21 cellular contexts compared by ENCODE assay signal in the genomic region with DNA sequence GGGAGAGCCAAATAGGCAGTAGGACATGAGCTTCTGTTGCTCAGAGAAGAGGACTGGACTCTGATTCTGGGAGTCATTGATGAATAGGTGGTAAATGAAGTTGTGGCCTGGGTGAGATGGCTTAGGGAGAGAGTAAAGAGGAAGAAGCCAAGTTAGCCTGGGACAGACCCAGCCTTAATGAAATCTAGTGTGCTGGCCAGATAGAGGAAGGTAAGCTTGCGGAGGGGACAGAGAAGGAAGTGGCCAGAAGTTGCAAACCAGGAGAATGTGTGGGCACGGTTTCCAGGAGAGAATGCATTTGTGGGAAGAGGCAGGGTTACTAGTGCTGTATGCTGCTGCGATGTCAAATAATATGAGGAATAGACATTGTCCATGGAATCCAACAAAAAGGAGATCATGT.
DNase-seq lines count a peak whose midpoint lies in the region; ATAC-seq, FAIRE-seq and TF ChIP-seq lines count a peak whose summit lies in the region.
"Had no signal": no experiment of that assay in that cellular context is flagged by ENCODE, and none has a peak within 500 bp of the region (broad histone marks: within the 10 kb centered on the region; RNA-seq: fewer than 3 reads in every experiment).

No MANE protein-coding gene starts in this region.

- TF ChIP-seq POLR2A in right lobe of liver (IDR thresholded peaks at IDR 0.05) (no peak), HepG2 (IDR thresholded peaks at IDR 0.05; ENCODE audit: insufficient read depth in 1 of 2, low read depth in 2 of 2, low read length in 2 of 2) (no peak)

- BruUV-seq in HepG2 (replicated peaks; lab: Mats Ljungman, UMichigan) = no TSS peak

- no peaks in the 10 kb centered on the region for H3K27me3 ChIP-seq in right lobe of liver
- H3K27me3 ChIP-seq in HepG2 (ENCODE audit: control insufficient read depth in 1 of 2, insufficient read depth in 2 of 2, low read length in 2 of 2) = no peaks in the 10 kb centered on the region
- peaks cover 0 to 9% of the 10 kb centered on the region in 2 donors for H3K27me3 ChIP-seq in left lung
- 0 out of 2 replicates have a peak, but pooled peaks cover 5% of the 10 kb centered on the region for H3K27me3 ChIP-seq in HAP-1 (ENCODE audit: low read depth)

- no peaks in the 10 kb centered on the region for H3K9me3 Mint-ChIP-seq in activated CD8-positive, alpha-beta T cell treated with anti-CD3 and anti-CD28 coated beads for 36 hours

- no peak for TF ChIP-seq RAD21 in HepG2 (CRISPR knock-in tag; IDR thresholded peaks at IDR 0.05)

- no peak overlapping the region for H3K4me3 Mint-ChIP-seq in activated CD8-positive, alpha-beta T cell treated with anti-CD3 and anti-CD28 coated beads for 36 hours
- H3K4me3 Mint-ChIP-seq: B cell; CD4-positive, alpha-beta memory T cell; H9; IgD-negative memory B cell had no signal

- no peak overlapping the region for H3K27ac Mint-ChIP-seq in activated CD8-positive, alpha-beta T cell treated with anti-CD3 and anti-CD28 coated beads for 36 hours
- H3K27ac Mint-ChIP-seq: B cell; CD4-positive, alpha-beta memory T cell; H9; IgD-negative memory B cell had no signal

- in situ Hi-C loops in HepG2 (cut with HindIII; ENCODE audit: extremely low pct_ligation_motif_present, low pct_unique_long_range_greater_than_20kb) (no loop called here), HAP-1 (cut with MboI; ENCODE audit: low sequenced_read_pairs) (no loop called here)

- no peak for DNase-seq in right lobe of liver
- DNase-seq in HepG2 (ENCODE audit: low spot score) = no peak
- no peak for DNase-seq in left lung
- peak; percentile 51 for DNase-seq in pons (ENCODE audit: low spot score)
- DNase-seq in hippocampal formation (lab: John Stamatoyannopoulos, UW) = no peak
- no peak for DNase-seq in activated CD8-positive, alpha-beta T cell treated with anti-CD3 and anti-CD28 coated beads for 36 hours
- no peak for DNase-seq in HAP-1 (ENCODE audit: low spot score in 2 of 2)
- DNase-seq: ACHN; C1 segment of cervical spinal cord; CD4-positive, alpha-beta memory T cell; DMS153; DMS79 treated with DMSO at 0.1 percent for 48 hours; EL; GOT3; H9 had no signal

- no peaks in the 10 kb centered on the region for H4K20me1 ChIP-seq in HepG2 (ENCODE audit: insufficient read depth, low read length)

- no peak overlapping the region for H3K27ac ChIP-seq in right lobe of liver
- H3K27ac ChIP-seq in HepG2 (ENCODE audit: extremely low read length, insufficient read depth, low read length) = no peak overlapping the region
- H3K27ac ChIP-seq in left lung = peak overlapping the region in 1 of 2 donors; percentile 48

- no peak overlapping the region for H3K4me2 ChIP-seq in HepG2 (ENCODE audit: low read depth, low read length)

- 35% methylated on average over 3 of the region's 3 CpGs for WGBS in right lobe of liver (ENCODE audit: insufficient coverage, low coverage, low lambda C conversion rate, missing lambda C conversion rate)
- 7% methylated on average over 3 of the region's 3 CpGs for WGBS in HepG2 (ENCODE audit: low lambda C conversion rate)

- H3K79me2 ChIP-seq in HepG2 (ENCODE audit: insufficient read depth, low read length) = no peaks in the 10 kb centered on the region

- ATAC-seq in right lobe of liver = peak; percentile 49 to 71 (median 52)
- no peak for ATAC-seq in HepG2
- peak; percentile 41 for ATAC-seq in left lung
- no peak for ATAC-seq in activated CD8-positive, alpha-beta T cell treated with anti-CD3 and anti-CD28 coated beads for 36 hours

- H3K4me1 Mint-ChIP-seq in activated CD8-positive, alpha-beta T cell treated with anti-CD3 and anti-CD28 coated beads for 36 hours (ENCODE audit: low read depth) = no peaks in the 10 kb centered on the region
- H3K4me1 Mint-ChIP-seq: CD4-positive, alpha-beta memory T cell had no signal

- CTCF ChIA-PET in HepG2 (lab: Yijun Ruan, JAX; ENCODE audit: low intra/inter-chr PET ratio, low total read pairs) = no interaction called here
- CTCF ChIA-PET in activated CD8-positive, alpha-beta T cell treated with anti-CD3 and anti-CD28 coated beads for 36 hours (lab: Charles Lee) = interaction anchor here (2.0 kb wide), 1 partner anchor 22 kb away, joined by 10 read pairs; no protein-coding TSS in a partner anchor

- H3K9me3 ChIP-seq in right lobe of liver (no peaks in the 10 kb centered on the region), HepG2 (ENCODE audit: low read length) (no peaks in the 10 kb centered on the region), left lung (no peaks in the 10 kb centered on the region), HAP-1 (0 out of 2 replicates have a peak, but pooled peaks cover 4% of the 10 kb centered on the region)

- H3K4me3 ChIP-seq in right lobe of liver = no peak overlapping the region
- no peak overlapping the region for H3K4me3 ChIP-seq in HepG2 (replicated peaks in 1 of 3; ENCODE audit: insufficient read depth in 1 of 3, low read depth in 2 of 3, low read length in 3 of 3)
- H3K4me3 ChIP-seq in left lung = no peak overlapping the region
- no peak overlapping the region for H3K4me3 ChIP-seq in HAP-1

- intact Hi-C loops in right lobe of liver (cut with DNase I) (loop anchor here in 1 of 2 donors (5.0 kb wide), 1 partner anchor 247 kb away; no protein-coding TSS in a partner anchor), HepG2 (cut with micrococcal nuclease; ENCODE audit: unreplicated experiment) (no loop called here), left lung (cut with DNase I) (no loop called here)
- intact Hi-C loops in activated CD8-positive, alpha-beta T cell treated with anti-CD3 and anti-CD28 coated beads for 36 hours (cut with micrococcal nuclease) = no loop called here

- TF ChIP-seq EP300 in HepG2 (IDR thresholded peaks at IDR 0.05; ENCODE audit: low read depth in 2 of 2, low read length in 2 of 2) (no peak), HepG2 (CRISPR knock-in tag; IDR thresholded peaks at IDR 0.05; ENCODE audit: borderline replicate concordance) (no peak)

- H3K9ac ChIP-seq in HepG2 (ENCODE audit: insufficient read depth, low read depth, low read length) = no peak overlapping the region

- no peak for FAIRE-seq in HepG2 (lab: Jason Lieb, UNC)
- FAIRE-seq: D721Med, G401.6, GM12891, GM19239 had no signal

- H3K36me3 Mint-ChIP-seq in activated CD8-positive, alpha-beta T cell treated with anti-CD3 and anti-CD28 coated beads for 36 hours (ENCODE audit: low read depth) = no peaks in the 10 kb centered on the region
- H3K36me3 Mint-ChIP-seq: CD4-positive, alpha-beta memory T cell; IgD-negative memory B cell had no signal

- H3K36me3 ChIP-seq in right lobe of liver (no peaks in the 10 kb centered on the region), HepG2 (replicated peaks in 1 of 2; ENCODE audit: control insufficient read depth in 1 of 2, insufficient read depth in 2 of 2, low read length in 2 of 2) (no peaks in the 10 kb centered on the region), left lung (no peaks in the 10 kb centered on the region), HAP-1 (replicated peaks) (no peaks in the 10 kb centered on the region)

- H2AFZ ChIP-seq in HepG2 (ENCODE audit: low read length) = no peak overlapping the region

- H3K27me3 Mint-ChIP-seq in activated CD8-positive, alpha-beta T cell treated with anti-CD3 and anti-CD28 coated beads for 36 hours = peaks cover 8% of the 10 kb centered on the region
- H3K27me3 Mint-ChIP-seq: IgD-negative memory B cell had no signal

- H3K4me1 ChIP-seq in right lobe of liver (no peaks in the 10 kb centered on the region), HepG2 (ENCODE audit: insufficient read depth, low read length) (no peaks in the 10 kb centered on the region), left lung (peaks cover 0 to 21% of the 10 kb centered on the region in 2 donors), HAP-1 (no peaks in the 10 kb centered on the region)

- POLR2A ChIA-PET in HepG2 (lab: Yijun Ruan, JAX) = no interaction called here
- POLR2A ChIA-PET in activated CD8-positive, alpha-beta T cell treated with anti-CD3 and anti-CD28 coated beads for 36 hours (lab: Charles Lee) = no interaction called here

- TF ChIP-seq CTCF in right lobe of liver (IDR thresholded peaks at IDR 0.05) (no peak), HepG2 (CRISPR knock-in tag; IDR thresholded peaks at IDR 0.05) (no peak), left lung (IDR thresholded peaks at IDR 0.05) (no peak)
- TF ChIP-seq CTCF in activated CD8-positive, alpha-beta T cell treated with anti-CD3 and anti-CD28 coated beads for 36 hours (IDR thresholded peaks at IDR 0.05) = no peak

TF ChIP-seq in HepG2, 621 proteins besides CTCF, POLR2A, EP300 and RAD21:
- TF ChIP-seq CBX2 (IDR thresholded peaks at IDR 0.05; ENCODE audit: low read depth, low read length) (no peak), CBX2 (CRISPR knock-in tag; IDR thresholded peaks at IDR 0.05; ENCODE audit: low read depth) (no peak), POLR2G (IDR thresholded peaks at IDR 0.05; ENCODE audit: low read depth, low read length) (no peak)

Comparison
In these comparisons a context has a peak if more than half of its experiments do, and no peak if none do; other contexts are left out.
1. ATAC-seq: peak in right lobe of liver (4 of 4) and left lung (single experiment); none in HepG2 (single experiment) and activated CD8-positive, alpha-beta T cell treated with anti-CD3 and anti-CD28 coated beads for 36 hours (single experiment).